Comparison of ENCODE assay signal across 14 cellular contexts in the genomic region with DNA sequence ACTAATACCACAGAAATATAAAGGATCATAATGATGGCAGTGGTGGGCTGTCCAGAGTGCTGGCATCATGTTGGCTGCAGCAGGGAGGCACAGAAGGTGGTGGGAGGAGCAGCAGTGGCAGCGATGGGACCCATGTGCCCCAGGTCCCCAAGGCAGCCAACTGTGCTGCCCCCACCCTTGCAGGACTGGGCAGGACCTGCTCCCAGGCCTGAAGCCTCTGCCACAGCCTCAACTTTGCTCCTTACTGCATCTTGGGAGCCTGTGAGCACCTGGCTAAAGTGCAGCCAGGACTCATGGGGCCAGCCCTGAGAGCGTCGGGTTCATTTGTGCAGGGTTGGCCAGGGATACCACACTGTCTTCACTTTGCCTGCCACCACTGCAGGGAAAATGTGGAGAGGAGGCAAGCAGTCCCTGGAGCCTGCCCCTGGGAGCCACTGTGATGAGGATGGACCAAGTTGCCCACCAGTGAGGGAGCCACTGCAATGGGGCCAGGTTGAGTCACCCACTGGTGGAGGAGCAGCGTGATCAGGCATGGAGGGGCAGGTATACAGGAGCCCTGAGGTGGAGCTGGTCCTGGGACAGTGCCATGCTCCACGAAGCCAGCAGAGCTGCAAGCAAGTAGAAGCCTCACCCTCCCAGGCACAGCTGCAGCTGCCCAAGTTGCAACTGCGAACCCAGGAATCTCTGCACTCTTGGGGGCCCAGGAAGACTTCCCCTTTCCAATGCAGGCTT. TPM values are rescaled to one million over a fixed set of nuclear protein-coding genes. Genes with fewer than 3 reads are reported as not detected.
DNase-seq lines count a peak whose midpoint lies in the region; ATAC-seq lines count a peak whose summit lies in the region.
"Had no signal": no experiment of that assay in that cellular context is flagged by ENCODE, and none has a peak within 500 bp of the region (broad histone marks: within the 10 kb centered on the region; RNA-seq: fewer than 3 reads in every experiment).

No MANE protein-coding gene starts in this region.

- H3K27me3 Mint-ChIP-seq in natural killer cell treated with Interleukin-12 subunit alpha and Interleukin-12 subunit beta and Interleukin-15 and Interleukin-18, amount 100 ng/mL, for 72 hours, result no peaks in the 10 kb centered on the region
- H3K27me3 Mint-ChIP-seq in stimulated activated naive CD8-positive, alpha-beta T cell treated with anti-CD3 and anti-CD28 coated beads, Interleukin-15, amount 100 ng/mL, for 72 hours, result no peaks in the 10 kb centered on the region
- no peaks in the 10 kb centered on the region for H3K27me3 Mint-ChIP-seq in activated CD4-positive, alpha-beta T cell treated with anti-CD3 and anti-CD28 coated beads for 36 hours
- H3K27me3 Mint-ChIP-seq: CD4-positive, alpha-beta T cell had no signal

- POLR2A ChIA-PET in activated CD4-positive, alpha-beta T cell treated with anti-CD3 and anti-CD28 coated beads for 36 hours (lab: Charles Lee), result no interaction called here

- CTCF ChIA-PET in activated CD4-positive, alpha-beta T cell treated with anti-CD3 and anti-CD28 coated beads for 36 hours (lab: Charles Lee), result interaction anchor here (1.0 kb wide), 1 partner anchor 17 kb away, joined by 4 read pairs; no protein-coding TSS in a partner anchor

- intact Hi-C loops in cardiac septum (cut with DNase I) (no loop called here), left cardiac atrium (cut with DNase I) (no loop called here)
- intact Hi-C loops in activated CD4-positive, alpha-beta T cell treated with anti-CD3 and anti-CD28 coated beads for 36 hours (cut with DNase I, micrococcal nuclease), result no loop called here

- DNase-seq in cardiac septum (ENCODE audit: low spot score) (peak; percentile 59), left cardiac atrium (no peak), SIG-M5 treated with dmso at 0.1 percent for 504 hours (lab: John Stamatoyannopoulos, UW; ENCODE audit: unreplicated experiment) (no peak)
- DNase-seq in natural killer cell treated with Interleukin-12 subunit alpha and Interleukin-12 subunit beta and Interleukin-15 and Interleukin-18, amount 100 ng/mL, for 72 hours (ENCODE audit: low spot score), result no peak
- no peak for DNase-seq in stimulated activated naive CD8-positive, alpha-beta T cell treated with anti-CD3 and anti-CD28 coated beads, Interleukin-15, amount 100 ng/mL, for 72 hours
- no peak for DNase-seq in activated CD4-positive, alpha-beta T cell treated with anti-CD3 and anti-CD28 coated beads for 36 hours
- DNase-seq: AML-193; Caco-2; CD4-positive, alpha-beta T cell; GM23248; H7; HFFc6 had no signal

- no peak overlapping the region for H3K4me3 Mint-ChIP-seq in natural killer cell treated with Interleukin-12 subunit alpha and Interleukin-12 subunit beta and Interleukin-15 and Interleukin-18, amount 100 ng/mL, for 72 hours
- H3K4me3 Mint-ChIP-seq in stimulated activated naive CD8-positive, alpha-beta T cell treated with anti-CD3 and anti-CD28 coated beads, Interleukin-15, amount 100 ng/mL, for 72 hours, result no peak overlapping the region
- no peak overlapping the region for H3K4me3 Mint-ChIP-seq in activated CD4-positive, alpha-beta T cell treated with anti-CD3 and anti-CD28 coated beads for 36 hours
- H3K4me3 Mint-ChIP-seq: CD4-positive, alpha-beta T cell; HFFc6 had no signal

- peaks cover 25% of the 10 kb centered on the region for H3K9me3 Mint-ChIP-seq in natural killer cell treated with Interleukin-12 subunit alpha and Interleukin-12 subunit beta and Interleukin-15 and Interleukin-18, amount 100 ng/mL, for 72 hours
- H3K9me3 Mint-ChIP-seq in stimulated activated naive CD8-positive, alpha-beta T cell treated with anti-CD3 and anti-CD28 coated beads, Interleukin-15, amount 100 ng/mL, for 72 hours, result peaks cover 19 to 51% of the 10 kb centered on the region in 2 donors
- peaks cover 27% of the 10 kb centered on the region for H3K9me3 Mint-ChIP-seq in activated CD4-positive, alpha-beta T cell treated with anti-CD3 and anti-CD28 coated beads for 36 hours (ENCODE audit: low read depth)

- peaks cover 35% of the 10 kb centered on the region for H3K36me3 Mint-ChIP-seq in natural killer cell treated with Interleukin-12 subunit alpha and Interleukin-12 subunit beta and Interleukin-15 and Interleukin-18, amount 100 ng/mL, for 72 hours
- peaks cover 6% of the 10 kb centered on the region for H3K36me3 Mint-ChIP-seq in activated CD4-positive, alpha-beta T cell treated with anti-CD3 and anti-CD28 coated beads for 36 hours (ENCODE audit: low read depth)

- H3K27ac Mint-ChIP-seq in natural killer cell treated with Interleukin-12 subunit alpha and Interleukin-12 subunit beta and Interleukin-15 and Interleukin-18, amount 100 ng/mL, for 72 hours, result no peak overlapping the region
- H3K27ac Mint-ChIP-seq in stimulated activated naive CD8-positive, alpha-beta T cell treated with anti-CD3 and anti-CD28 coated beads, Interleukin-15, amount 100 ng/mL, for 72 hours, result no peak overlapping the region
- H3K27ac Mint-ChIP-seq in activated CD4-positive, alpha-beta T cell treated with anti-CD3 and anti-CD28 coated beads for 36 hours, result no peak overlapping the region
- H3K27ac Mint-ChIP-seq: CD4-positive, alpha-beta T cell had no signal

- no peaks in the 10 kb centered on the region for H3K4me1 Mint-ChIP-seq in natural killer cell treated with Interleukin-12 subunit alpha and Interleukin-12 subunit beta and Interleukin-15 and Interleukin-18, amount 100 ng/mL, for 72 hours (ENCODE audit: low read depth in 2 of 2)
- H3K4me1 Mint-ChIP-seq in stimulated activated naive CD8-positive, alpha-beta T cell treated with anti-CD3 and anti-CD28 coated beads, Interleukin-15, amount 100 ng/mL, for 72 hours, result no peaks in the 10 kb centered on the region
- no peaks in the 10 kb centered on the region for H3K4me1 Mint-ChIP-seq in activated CD4-positive, alpha-beta T cell treated with anti-CD3 and anti-CD28 coated beads for 36 hours

- no peak for ATAC-seq in left cardiac atrium
- ATAC-seq in natural killer cell treated with Interleukin-12 subunit alpha and Interleukin-12 subunit beta and Interleukin-15 and Interleukin-18, amount 100 ng/mL, for 72 hours, result peak; percentile 6 to 36
- ATAC-seq in stimulated activated naive CD8-positive, alpha-beta T cell treated with anti-CD3 and anti-CD28 coated beads, Interleukin-15, amount 100 ng/mL, for 72 hours, result peak; percentile 28
- ATAC-seq in HG02981 (IDR thresholded peaks at IDR 0.05; ENCODE audit: unreplicated experiment), result no peak
- no peak for ATAC-seq in activated CD4-positive, alpha-beta T cell treated with anti-CD3 and anti-CD28 coated beads for 36 hours
- ATAC-seq: HCT116 had no signal

RNA-seq across cellular contexts. Expression of gene DENND1B, which starts 25.3 kb away (rescaled TPM):
- total RNA-seq in cardiac septum (22.0 TPM), left cardiac atrium (10 to 100 TPM; 17.1 to 22.5 TPM)
- 10 to 100 TPM; 26.1 to 27.7 TPM for total RNA-seq in natural killer cell treated with Interleukin-12 subunit alpha and Interleukin-12 subunit beta and Interleukin-15 and Interleukin-18, amount 100 ng/mL, for 72 hours
- 10 to 100 TPM in 1 of 2 experiments, 1 to 10 TPM in 1; 9.6 to 12.6 TPM for total RNA-seq in activated CD4-positive, alpha-beta T cell treated with anti-CD3 and anti-CD28 coated beads for 36 hours

Comparison
In these comparisons a context has a peak if more than half of its experiments do, and no peak if none do; other contexts are left out.
1. ATAC-seq: peak in natural killer cell treated with Interleukin-12 subunit alpha and Interleukin-12 subunit beta and Interleukin-15 and Interleukin-18, amount 100 ng/mL, for 72 hours (2 of 2) and stimulated activated naive CD8-positive, alpha-beta T cell treated with anti-CD3 and anti-CD28 coated beads, Interleukin-15, amount 100 ng/mL, for 72 hours (single experiment); none in left cardiac atrium (0 of 2), HG02981 (single experiment) and activated CD4-positive, alpha-beta T cell treated with anti-CD3 and anti-CD28 coated beads for 36 hours (single experiment).